1 cellular context compared by ENCODE assay signal in genomic region chr13:62473190-62473943, GRCh38.
TF ChIP-seq lines count a peak whose summit lies in the region.

No MANE protein-coding gene starts in this region.

TF ChIP-seq in GM23338, 12 proteins besides CTCF, POLR2A, EP300 and RAD21 (continued from another document):
- TF ChIP-seq ZNF462 (CRISPR knock-in tag; IDR thresholded peaks at IDR 0.05), result no peak
- no peak for TF ChIP-seq JUNB (IDR thresholded peaks at IDR 0.05; ENCODE audit: unreplicated experiment)
- no peak for TF ChIP-seq EZH2phosphoT487 (IDR thresholded peaks at IDR 0.05; ENCODE audit: unreplicated experiment)
- TF ChIP-seq POLR2AphosphoS5 (IDR thresholded peaks at IDR 0.05; ENCODE audit: low read depth), result no peak
- TF ChIP-seq ZNF331 (CRISPR knock-in tag; IDR thresholded peaks at IDR 0.05; ENCODE audit: low read depth), result no peak
- TF ChIP-seq ZNF114 (CRISPR knock-in tag; IDR thresholded peaks at IDR 0.05), result no peak
- TF ChIP-seq STAT1 (IDR thresholded peaks at IDR 0.05; ENCODE audit: unreplicated experiment), result no peak
